Comparison of ENCODE assay signal across 8 cellular contexts in the genomic region with DNA sequence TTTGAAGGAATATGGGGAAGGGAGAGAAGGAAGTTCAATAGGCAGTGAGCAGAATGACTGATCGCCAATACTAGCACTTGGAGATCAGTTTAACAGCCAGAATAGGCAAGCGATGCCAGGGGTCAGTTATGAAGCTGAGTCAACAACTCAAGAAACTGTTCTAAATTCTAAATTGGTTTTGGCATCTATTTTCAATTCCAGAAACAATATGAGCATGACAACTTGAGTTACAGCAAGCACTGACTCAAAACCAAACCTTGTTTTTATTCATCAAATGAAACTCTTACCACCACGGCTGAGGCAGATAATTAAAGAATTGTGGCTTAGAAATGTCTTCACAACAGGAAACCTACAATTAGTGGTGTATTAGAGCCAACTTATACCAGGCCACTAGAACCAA.
DNase-seq lines count a peak whose midpoint lies in the region; ATAC-seq and TF ChIP-seq lines count a peak whose summit lies in the region.

No MANE protein-coding gene starts in this region.

- H3K27me3 Mint-ChIP-seq in activated CD8-positive, alpha-beta memory T cell treated with anti-CD3 and anti-CD28 coated beads, Interleukin-2, amount 10 ng/mL, durations not matched to agents 7 days and 5 days = no peaks in the 10 kb centered on the region
- H3K27me3 Mint-ChIP-seq in WTC11 (ENCODE audit: low read depth) = no peaks in the 10 kb centered on the region

- ATAC-seq in activated CD8-positive, alpha-beta memory T cell treated with anti-CD3 and anti-CD28 coated beads, Interleukin-2, amount 10 ng/mL, durations not matched to agents 7 days and 5 days = peak; percentile 79
- ATAC-seq in HG02678 (IDR thresholded peaks at IDR 0.05; ENCODE audit: unreplicated experiment) (peak; percentile 83), WTC11 (no peak)

- DNase-seq in activated CD8-positive, alpha-beta memory T cell treated with anti-CD3 and anti-CD28 coated beads, Interleukin-2, amount 10 ng/mL, durations not matched to agents 7 days and 5 days = peak; percentile 64
- DNase-seq in activated CD8-positive, alpha-beta memory T cell treated with anti-CD3 and anti-CD28 coated beads for 24 hours = no peak
- no peak for DNase-seq in WTC11 (ENCODE audit: low spot score)
- no peak for DNase-seq in hepatic stellate cell (ENCODE audit: low spot score)
- no peak for DNase-seq in NCI-H1436 treated with DMSO at 0.1 percent for 48 hours (lab: John Stamatoyannopoulos, UW)
- no peak for DNase-seq in NCI-H1417 treated with DMSO at 0.1 percent for 48 hours (lab: John Stamatoyannopoulos, UW)

- POLR2A ChIA-PET in WTC11 (lab: Charles Lee) = no interaction called here

- peak overlapping the region; percentile 18 to 27 for H3K27ac ChIP-seq in mucosa of rectum (ENCODE audit: low read depth in 2 of 2, low read length in 2 of 2)

- CTCF ChIA-PET in activated CD8-positive, alpha-beta memory T cell treated with anti-CD3 and anti-CD28 coated beads, Interleukin-2, amount 10 ng/mL, durations not matched to agents 7 days and 5 days (lab: Charles Lee) = interaction anchor here (1.2 to 2.3 kb wide), 4 partner anchors 11 to 81 kb away, joined by 3 to 9 read pairs (median 6); no protein-coding TSS in a partner anchor
- CTCF ChIA-PET in WTC11 (lab: Charles Lee) = no interaction called here

- H3K9me3 Mint-ChIP-seq in activated CD8-positive, alpha-beta memory T cell treated with anti-CD3 and anti-CD28 coated beads, Interleukin-2, amount 10 ng/mL, durations not matched to agents 7 days and 5 days (ENCODE audit: low read depth) = no peaks in the 10 kb centered on the region
- H3K9me3 Mint-ChIP-seq in WTC11 = no peaks in the 10 kb centered on the region; the same call in 1 of the 2 replicates

- no peak overlapping the region for H3K4me3 ChIP-seq in mucosa of rectum (ENCODE audit: low read length in 2 of 2)

- H3K27me3 ChIP-seq in mucosa of rectum (ENCODE audit: control insufficient read depth in 2 of 2, insufficient read depth in 2 of 2, low read length in 2 of 2) = no peaks in the 10 kb centered on the region

- peak overlapping the region; percentile 68 for H3K4me3 Mint-ChIP-seq in activated CD8-positive, alpha-beta memory T cell treated with anti-CD3 and anti-CD28 coated beads, Interleukin-2, amount 10 ng/mL, durations not matched to agents 7 days and 5 days
- H3K4me3 Mint-ChIP-seq in WTC11 = no peak overlapping the region

- no peaks in the 10 kb centered on the region for H3K9me3 ChIP-seq in mucosa of rectum (ENCODE audit: control insufficient read depth in 2 of 2, low read length in 2 of 2)

- peak overlapping the region; percentile 90 for H3K27ac Mint-ChIP-seq in activated CD8-positive, alpha-beta memory T cell treated with anti-CD3 and anti-CD28 coated beads, Interleukin-2, amount 10 ng/mL, durations not matched to agents 7 days and 5 days
- H3K27ac Mint-ChIP-seq in WTC11 = peak overlapping the region; percentile 12; the same call in 1 of the 2 replicates

- H3K36me3 ChIP-seq in mucosa of rectum (ENCODE audit: control insufficient read depth in 2 of 2, insufficient read depth in 2 of 2, low read length in 2 of 2) = no peaks in the 10 kb centered on the region

- peaks cover 33% of the 10 kb centered on the region for H3K36me3 Mint-ChIP-seq in activated CD8-positive, alpha-beta memory T cell treated with anti-CD3 and anti-CD28 coated beads, Interleukin-2, amount 10 ng/mL, durations not matched to agents 7 days and 5 days
- H3K36me3 Mint-ChIP-seq in WTC11 = no peaks in the 10 kb centered on the region

- no peak for TF ChIP-seq CTCF in WTC11 (IDR thresholded peaks at IDR 0.05)

- H3K9ac ChIP-seq in mucosa of rectum (ENCODE audit: low read depth in 1 of 2, low read length in 2 of 2) = no peak overlapping the region

- H3K4me1 Mint-ChIP-seq in activated CD8-positive, alpha-beta memory T cell treated with anti-CD3 and anti-CD28 coated beads, Interleukin-2, amount 10 ng/mL, durations not matched to agents 7 days and 5 days = peaks cover 37% of the 10 kb centered on the region
- H3K4me1 Mint-ChIP-seq in WTC11 = peaks cover 16% of the 10 kb centered on the region

- H3K4me1 ChIP-seq in mucosa of rectum (ENCODE audit: control insufficient read depth in 2 of 2, insufficient read depth in 2 of 2, low read length in 2 of 2) = no peaks in the 10 kb centered on the region

TF ChIP-seq in WTC11, 78 proteins besides CTCF, POLR2A, EP300 and RAD21:
- no peak for TF ChIP-seq IRF2 (CRISPR knock-in tag; IDR thresholded peaks at IDR 0.05; ENCODE audit: borderline replicate concordance, low read depth)
- TF ChIP-seq ESRRA (CRISPR knock-in tag; IDR thresholded peaks at IDR 0.05; ENCODE audit: borderline replicate concordance) = no peak
- TF ChIP-seq, protein P1, sequence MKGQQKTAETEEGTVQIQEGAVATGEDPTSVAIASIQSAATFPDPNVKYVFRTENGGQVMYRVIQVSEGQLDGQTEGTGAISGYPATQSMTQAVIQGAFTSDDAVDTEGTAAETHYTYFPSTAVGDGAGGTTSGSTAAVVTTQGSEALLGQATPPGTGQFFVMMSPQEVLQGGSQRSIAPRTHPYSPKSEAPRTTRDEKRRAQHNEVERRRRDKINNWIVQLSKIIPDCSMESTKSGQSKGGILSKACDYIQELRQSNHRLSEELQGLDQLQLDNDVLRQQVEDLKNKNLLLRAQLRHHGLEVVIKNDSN (CRISPR knock-in tag; IDR thresholded peaks at IDR 0.05) = no peak
- TF ChIP-seq ZNF121 (CRISPR knock-in tag; IDR thresholded peaks at IDR 0.05) = no peak
